In the genomic region with DNA sequence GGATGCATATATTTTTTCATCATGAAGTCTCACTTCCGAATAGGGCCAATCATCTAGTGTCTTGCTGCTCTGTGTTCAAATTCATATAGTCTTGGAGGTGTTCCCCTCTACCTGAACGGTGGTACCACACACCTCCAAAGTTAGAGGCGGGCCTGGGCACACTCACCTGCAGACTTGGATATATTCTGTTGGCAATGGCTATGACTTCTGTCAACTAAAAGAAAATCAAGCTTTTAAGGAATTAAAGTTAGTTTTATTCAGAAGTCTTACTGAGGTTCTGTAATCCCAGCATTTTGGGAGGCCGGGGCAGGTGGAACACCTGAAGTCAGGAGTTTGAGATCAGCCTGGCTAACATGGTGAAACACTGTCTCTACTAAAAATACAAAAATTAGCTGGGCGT, we compare ENCODE assay signal across 21 cellular contexts. TPM values are rescaled to one million over a fixed set of nuclear protein-coding genes. Genes with fewer than 3 reads are reported as not detected.
"Had no signal": no experiment of that assay in that cellular context is flagged by ENCODE, and none has a peak within 500 bp of the region (broad histone marks: within the 10 kb centered on the region; RNA-seq: fewer than 3 reads in every experiment).

No MANE protein-coding gene starts in this region.

- H3K4me3 Mint-ChIP-seq: activated naive CD4-positive, alpha-beta T cell treated with anti-CD3 and anti-CD28 coated beads, Interleukin-2, amount 50 U/mL, for 24 hours; activated T-cell treated with anti-CD3 and anti-CD28 coated beads, Interleukin-2, amount 50 U/mL, for 72 hours; brain; endodermal cell; stimulated activated naive CD8-positive, alpha-beta T cell treated with anti-CD3 and anti-CD28 coated beads, Interleukin-15, amount 100 ng/mL, for 72 hours had no signal

- H3K9me3 ChIP-seq: esophagus squamous epithelium, gastrocnemius medialis, right lobe of liver, suprapubic skin, transverse colon had no signal

- H3K36me3 Mint-ChIP-seq: activated naive CD4-positive, alpha-beta T cell treated with anti-CD3 and anti-CD28 coated beads, Interleukin-2, amount 50 U/mL, for 24 hours; brain had no signal

- ATAC-seq: activated T-cell treated with anti-CD3 and anti-CD28 coated beads, Interleukin-2, amount 50 U/mL, for 72 hours; gastrocnemius medialis; right lobe of liver; stimulated activated naive CD8-positive, alpha-beta T cell treated with anti-CD3 and anti-CD28 coated beads, Interleukin-15, amount 100 ng/mL, for 72 hours had no signal

- H3K4me3 ChIP-seq: esophagus squamous epithelium, gastrocnemius medialis, right lobe of liver, skin epidermis, suprapubic skin, transverse colon had no signal

- H3K27ac Mint-ChIP-seq: activated naive CD4-positive, alpha-beta T cell treated with anti-CD3 and anti-CD28 coated beads, Interleukin-2, amount 50 U/mL, for 24 hours; activated T-cell treated with anti-CD3 and anti-CD28 coated beads, Interleukin-2, amount 50 U/mL, for 72 hours; endodermal cell; stimulated activated naive CD8-positive, alpha-beta T cell treated with anti-CD3 and anti-CD28 coated beads, Interleukin-15, amount 100 ng/mL, for 72 hours had no signal

- H3K27me3 ChIP-seq: right lobe of liver had no signal

- H3K4me1 Mint-ChIP-seq: endodermal cell had no signal

- H3K9me3 Mint-ChIP-seq: activated naive CD4-positive, alpha-beta T cell treated with anti-CD3 and anti-CD28 coated beads, Interleukin-2, amount 50 U/mL, for 24 hours; activated T-cell treated with anti-CD3 and anti-CD28 coated beads, Interleukin-2, amount 50 U/mL, for 72 hours; brain; endodermal cell; stimulated activated naive CD8-positive, alpha-beta T cell treated with anti-CD3 and anti-CD28 coated beads, Interleukin-15, amount 100 ng/mL, for 72 hours had no signal

- DNase-seq: activated CD4-positive, alpha-beta T cell treated with anti-CD3 and anti-CD28 coated beads, Interleukin-2, amount 50 U/mL, for 4 hours; activated gamma-delta T cell; activated T-cell treated with anti-CD3 and anti-CD28 coated beads, Interleukin-2, amount 50 U/mL, for 72 hours; endodermal cell; esophagus squamous epithelium; gastrocnemius medialis; hippocampal formation; midbrain; nucleus accumbens; right lobe of liver; stimulated activated CD4-positive, alpha-beta T cell treated with anti-CD3 and anti-CD28 coated beads, Interleukin-1b, Interleukin-23, amount 100 ng/mL, for 48 hours; stimulated activated naive CD8-positive, alpha-beta T cell treated with anti-CD3 and anti-CD28 coated beads, Interleukin-15, amount 100 ng/mL, for 72 hours; T-helper 9 cell; transverse colon had no signal

- H3K27ac ChIP-seq: esophagus squamous epithelium, gastrocnemius medialis, right lobe of liver, skin epidermis, suprapubic skin, transverse colon had no signal

RNA-seq across cellular contexts. Expression of gene NIPAL4, which starts 2.6 kb away (rescaled TPM):
- total RNA-seq: dermis microvascular lymphatic vessel endothelial cell, endodermal cell, liver had no signal
- polyA plus RNA-seq: liver, neural cell had no signal
